Comparison of ENCODE assay signal across 6 cellular contexts in the genomic region with DNA sequence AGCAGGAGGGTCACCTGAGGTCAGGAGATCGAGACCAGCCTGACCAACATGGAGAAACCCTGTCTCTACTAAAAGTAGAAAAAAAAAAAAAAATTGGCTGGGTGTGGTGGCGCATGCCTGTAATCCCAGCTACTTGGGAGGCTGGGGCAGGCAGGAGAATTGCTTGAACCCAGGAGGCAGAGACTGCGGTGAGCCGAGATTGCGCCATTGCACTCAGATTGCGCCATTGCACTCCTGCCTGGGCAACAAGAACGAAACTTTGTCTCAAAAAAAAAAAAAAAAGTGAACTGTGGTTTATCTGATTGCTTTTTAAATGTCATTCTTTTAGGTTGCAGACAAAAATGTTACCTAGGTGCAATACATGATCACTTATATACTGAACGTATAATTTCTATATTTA. TPM values are rescaled to one million over a fixed set of nuclear protein-coding genes. Genes with fewer than 3 reads are reported as not detected.
"Had no signal": no experiment of that assay in that cellular context is flagged by ENCODE, and none has a peak within 500 bp of the region (broad histone marks: within the 10 kb centered on the region; RNA-seq: fewer than 3 reads in every experiment).

No MANE protein-coding gene starts in this region.

RNA-seq across cellular contexts. Expression of gene CACNB2, which starts 16.6 kb away (rescaled TPM):
- total RNA-seq: activated CD4-positive, alpha-beta T cell treated with anti-CD3 and anti-CD28 coated beads for 36 hours; activated CD4-positive, alpha-beta T cell treated with anti-CD3 and anti-CD28 coated beads, Interleukin-2, amount 10 ng/mL, durations not matched to agents 7 days and 5 days; activated CD8-positive, alpha-beta T cell treated with anti-CD3 and anti-CD28 coated beads, Interleukin-2, amount 10 ng/mL, durations not matched to agents 7 days and 5 days; activated naive CD8-positive, alpha-beta T cell treated with anti-CD3 and anti-CD28 coated beads, Interleukin-2, amount 10 ng/mL, durations not matched to agents 7 days and 5 days; bronchial epithelial cell; PC-9 had no signal
